In genomic region chr5:1527533-1528205, GRCh38 we compare ENCODE assay signal across 23 cellular contexts. TPM values are rescaled to one million over a fixed set of nuclear protein-coding genes. Genes with fewer than 3 reads are reported as not detected.
DNase-seq lines count a peak whose midpoint lies in the region; ATAC-seq and TF ChIP-seq lines count a peak whose summit lies in the region.
"Had no signal": no experiment of that assay in that cellular context is flagged by ENCODE, and none has a peak within 500 bp of the region (broad histone marks: within the 10 kb centered on the region; RNA-seq: fewer than 3 reads in every experiment).

No MANE protein-coding gene starts in this region.

- no peak overlapping the region for H3K27ac ChIP-seq in upper lobe of left lung
- H3K27ac ChIP-seq: 22Rv1, stomach, transverse colon had no signal

- TF ChIP-seq POLR2A in upper lobe of left lung (IDR thresholded peaks at IDR 0.05), result no peak

- ATAC-seq in upper lobe of left lung (ENCODE audit: low FRiP score in 2 of 2), result no peak
- ATAC-seq in GM19351 (IDR thresholded peaks at IDR 0.05; ENCODE audit: unreplicated experiment), result no peak
- no peak for ATAC-seq in SK-N-SH treated with all-trans-retinoic acid at 6 μM for 48 hours
- ATAC-seq: HCT116 had no signal

- H3K36me3 Mint-ChIP-seq in chondrocyte (ENCODE audit: low read depth) (peaks cover 1% of the 10 kb centered on the region), osteocyte (ENCODE audit: unreplicated experiment) (no peaks in the 10 kb centered on the region)

- H3K36me3 ChIP-seq in upper lobe of left lung, result no peaks in the 10 kb centered on the region
- H3K36me3 ChIP-seq: stomach, transverse colon had no signal

- no peak overlapping the region for H3K4me3 ChIP-seq in upper lobe of left lung
- H3K4me3 ChIP-seq: stomach, transverse colon had no signal

- DNase-seq in activated CD8-positive, alpha-beta memory T cell treated with anti-CD3 and anti-CD28 coated beads for 24 hours, result peak; percentile 49
- DNase-seq in activated CD8-positive, alpha-beta memory T cell treated with anti-CD3 and anti-CD28 coated beads, Interleukin-2, amount 50 U/mL, for 4 hours, result no peak
- DNase-seq in D341Med (ENCODE audit: low spot score) (peak; percentile 3), chondrocyte (ENCODE audit: low spot score) (peak; percentile 68), osteocyte (ENCODE audit: extremely low spot score, unreplicated experiment) (peak; percentile 54), upper lobe of left lung (no peak)
- DNase-seq: activated CD4-positive, alpha-beta T cell treated with anti-CD3 and anti-CD28 coated beads, Interleukin-2, amount 50 U/mL, for 4 hours; activated CD4-positive, CD25-positive, alpha-beta regulatory T cell; DMS 273 treated with DMSO at 0.1 percent for 48 hours; NCI-H1417; NCI-H2081 treated with DMSO at 0.1 percent for 48 hours; NCI-H446; occipital lobe; stimulated activated CD4-positive, alpha-beta T cell treated with anti-CD3 and anti-CD28 coated beads, Interleukin-4, amount 100 ng/mL, for 1 hour; SW 1271; T1000; transverse colon had no signal

- H3K9me3 Mint-ChIP-seq in chondrocyte (ENCODE audit: low read depth) (no peaks in the 10 kb centered on the region), osteocyte (ENCODE audit: unreplicated experiment) (no peaks in the 10 kb centered on the region)
- H3K9me3 Mint-ChIP-seq: CD4-positive, alpha-beta T cell had no signal

- H3K9me3 ChIP-seq in upper lobe of left lung, result no peaks in the 10 kb centered on the region
- H3K9me3 ChIP-seq: stomach, transverse colon had no signal

- no peak overlapping the region for H3K27ac Mint-ChIP-seq in chondrocyte (ENCODE audit: unreplicated experiment)
- no peak overlapping the region for H3K27ac Mint-ChIP-seq in osteocyte (ENCODE audit: unreplicated experiment)
- H3K27ac Mint-ChIP-seq: CD4-positive, alpha-beta T cell had no signal

- H3K4me3 Mint-ChIP-seq in chondrocyte (ENCODE audit: unreplicated experiment) (no peak overlapping the region), osteocyte (ENCODE audit: unreplicated experiment) (no peak overlapping the region)

- peaks cover 2% of the 10 kb centered on the region for H3K4me1 Mint-ChIP-seq in chondrocyte (ENCODE audit: low read depth)
- H3K4me1 Mint-ChIP-seq in osteocyte (ENCODE audit: unreplicated experiment), result peaks cover 2% of the 10 kb centered on the region

- no peaks in the 10 kb centered on the region for H3K27me3 ChIP-seq in upper lobe of left lung
- H3K27me3 ChIP-seq: stomach, transverse colon had no signal

- TF ChIP-seq CTCF in chondrocyte (IDR thresholded peaks at IDR 0.05) (no peak), osteocyte (IDR thresholded peaks at IDR 0.05) (no peak), upper lobe of left lung (IDR thresholded peaks at IDR 0.05) (no peak)

- no peak for TF ChIP-seq EP300 in upper lobe of left lung (IDR thresholded peaks at IDR 0.05)

- peaks cover 5 to 13% (median 6%) of the 10 kb centered on the region in 4 donors for H3K4me1 ChIP-seq in upper lobe of left lung

- peaks cover 31% of the 10 kb centered on the region for H3K27me3 Mint-ChIP-seq in chondrocyte (ENCODE audit: low read depth)
- peaks cover 55% of the 10 kb centered on the region for H3K27me3 Mint-ChIP-seq in osteocyte (ENCODE audit: unreplicated experiment)
- H3K27me3 Mint-ChIP-seq: CD4-positive, alpha-beta T cell had no signal

- 78 to 86% methylated on average over 12 of the region's 12 CpGs for WGBS in upper lobe of left lung, 2 donors

TF ChIP-seq in SK-N-SH treated with all-trans-retinoic acid at 6 μM for 48 hours, 23 proteins besides CTCF, POLR2A, EP300 and RAD21:
- TF ChIP-seq ZFP30 (CRISPR knock-in tag; IDR thresholded peaks at IDR 0.05), result no peak

RNA-seq across cellular contexts. Expression of gene LPCAT1, which starts 3.9 kb away (rescaled TPM):
- total RNA-seq in chondrocyte (39.9 to 49.4 TPM (median 46.4 TPM) in 3 replicates), osteocyte (37.9 and 39.9 TPM in 2 replicates), upper lobe of left lung (100 to 1,000 TPM; 403 to 922 (median 538) TPM)

Comparison
In these comparisons a context has a peak if more than half of its experiments do, and no peak if none do; other contexts are left out.
1. DNase-seq: peak in activated CD8-positive, alpha-beta memory T cell treated with anti-CD3 and anti-CD28 coated beads for 24 hours (single experiment), D341Med (single experiment), chondrocyte (single experiment) and osteocyte (single experiment); none in activated CD8-positive, alpha-beta memory T cell treated with anti-CD3 and anti-CD28 coated beads, Interleukin-2, amount 50 U/mL, for 4 hours (single experiment) and upper lobe of left lung (0 of 2).